In the genomic region with DNA sequence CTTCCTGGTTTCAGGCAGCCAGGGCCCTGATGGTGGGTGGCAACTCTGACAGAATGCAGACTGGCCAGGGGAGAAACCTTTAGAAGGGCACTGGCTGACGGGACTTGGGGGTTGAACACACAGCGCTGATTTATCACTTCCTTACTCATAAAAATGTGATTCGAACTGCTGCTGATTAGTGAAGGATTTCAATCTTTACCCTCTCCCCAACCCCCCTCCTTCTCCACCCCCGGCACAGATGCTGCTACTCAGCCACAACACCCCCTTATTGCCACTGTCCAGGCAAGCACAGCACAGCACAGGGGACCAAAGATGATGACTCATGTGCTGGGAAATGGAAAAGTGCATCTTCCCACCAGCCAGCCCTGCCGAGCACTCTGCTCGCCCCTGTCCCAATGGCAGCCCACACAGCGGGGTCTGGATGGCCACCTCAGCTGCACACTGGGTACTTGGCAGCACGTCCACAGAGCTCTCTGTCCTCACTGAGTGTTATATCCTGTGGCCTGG, we compare ENCODE assay signal across 10 cellular contexts.
DNase-seq lines count a peak whose midpoint lies in the region; ATAC-seq and TF ChIP-seq lines count a peak whose summit lies in the region.
"Had no signal": no experiment of that assay in that cellular context is flagged by ENCODE, and none has a peak within 500 bp of the region (broad histone marks: within the 10 kb centered on the region; RNA-seq: fewer than 3 reads in every experiment).

No MANE protein-coding gene starts in this region.

- H2BK120ac ChIP-seq in IMR-90 (ENCODE audit: low read depth, low read length), result peak overlapping the region; percentile 75

- H2BK5ac ChIP-seq in IMR-90 (ENCODE audit: low read depth, low read length, poor library complexity, severe bottlenecking), result peak overlapping the region; percentile 52

- CTCF ChIA-PET in IMR-90 (lab: Yijun Ruan, JAX), result no interaction called here

- TF ChIP-seq POLR2A in IMR-90 (IDR thresholded peaks at IDR 0.05; ENCODE audit: low read depth, low read length) (no peak), thyroid gland (IDR thresholded peaks at IDR 0.05) (no peak)

- POLR2A ChIA-PET in IMR-90 (lab: Charles Lee; ENCODE audit: unreplicated experiment), result no interaction called here

- peak overlapping the region; percentile 27 for H4K91ac ChIP-seq in IMR-90 (ENCODE audit: insufficient read depth, low read depth, low read length)

- H2AK5ac ChIP-seq in IMR-90 (ENCODE audit: low read depth, low read length), result peak overlapping the region; percentile 87

- H3K27me3 ChIP-seq in IMR-90 (ENCODE audit: control insufficient read depth, insufficient read depth, low read length) (no peaks in the 10 kb centered on the region), thyroid gland (no peaks in the 10 kb centered on the region)
- H3K27me3 ChIP-seq: neural progenitor cell, SJCRH30 had no signal

- peaks cover 33% of the 10 kb centered on the region for H3K9me1 ChIP-seq in IMR-90 (ENCODE audit: insufficient read depth, low read length)

- H3K14ac ChIP-seq in IMR-90 (replicated peaks; ENCODE audit: low read depth, low read length), result peak overlapping the region; percentile 76

- H3K27ac ChIP-seq in IMR-90 (ENCODE audit: insufficient read depth, low read length) (peak overlapping the region; percentile 36), thyroid gland (peak overlapping the region; percentile 9 to 36 (median 22))
- H3K27ac ChIP-seq: neural progenitor cell, SJCRH30 had no signal

- peak overlapping the region; percentile 88 for H3K4ac ChIP-seq in IMR-90 (ENCODE audit: low read depth, low read length)

- H3K4me3 ChIP-seq in IMR-90 (ENCODE audit: insufficient read depth, low read depth, low read length) (no peak overlapping the region), cardiac fibroblast (replicated peaks in 1 of 2; ENCODE audit: low read depth in 2 of 2, low read length in 2 of 2) (no peak overlapping the region), thyroid gland (replicated peaks in 1 of 3) (no peak overlapping the region)
- H3K4me3 ChIP-seq: neural progenitor cell, SJCRH30 had no signal

- H2AFZ ChIP-seq in IMR-90 (replicated peaks; ENCODE audit: low read length, poor library complexity), result peak overlapping the region; percentile 59
- H2AFZ ChIP-seq: neural progenitor cell had no signal

- H3K4me2 ChIP-seq in IMR-90 (ENCODE audit: low read depth, low read length), result peak overlapping the region; percentile 4
- H3K4me2 ChIP-seq: neural progenitor cell had no signal

- DNase-seq in IMR-90 (peak; percentile 89), cardiac fibroblast (ENCODE audit: low read depth in 2 of 2) (peak; percentile 57 to 76), lung microvascular endothelial cell (ENCODE audit: low read depth in 2 of 2) (peak; percentile 32 to 86), thyroid gland (no peak), NCI-H1436 treated with DMSO at 0.1 percent for 48 hours (lab: John Stamatoyannopoulos, UW) (no peak)
- DNase-seq in stimulated activated CD4-positive, alpha-beta T cell treated with anti-CD3 and anti-CD28 coated beads, Interleukin-2, amount 100 ng/mL, for 24 hours, result no peak
- DNase-seq: DMS79, SJCRH30 had no signal

- H3K36me3 ChIP-seq in IMR-90 (ENCODE audit: control insufficient read depth, insufficient read depth, low read length) (no peaks in the 10 kb centered on the region), thyroid gland (no peaks in the 10 kb centered on the region)
- H3K36me3 ChIP-seq: neural progenitor cell, SJCRH30 had no signal

- TF ChIP-seq CTCF in IMR-90 (conservative IDR thresholded peaks at IDR 0.05; ENCODE audit: low read depth, low read length) (no peak), cardiac fibroblast (IDR thresholded peaks at IDR 0.05; ENCODE audit: low read depth, low read length) (no peak), thyroid gland (IDR thresholded peaks at IDR 0.05) (no peak)

- H3K9ac ChIP-seq in IMR-90 (ENCODE audit: low read depth, low read length), result peak overlapping the region; percentile 8
- H3K9ac ChIP-seq: neural progenitor cell had no signal

- H3K79me1 ChIP-seq in IMR-90 (ENCODE audit: low read depth in 1 of 2, low read length in 2 of 2), result peaks cover 32 to 68% of the 10 kb centered on the region in 2 experiments

- intact Hi-C loops in IMR-90 (cut with micrococcal nuclease), result no loop called here
- intact Hi-C loops in thyroid gland (cut with DNase I), result no loop called here

- TF ChIP-seq RAD21 in IMR-90 (IDR thresholded peaks at IDR 0.05; ENCODE audit: low read length), result no peak; the same call in 1 of the 2 replicates

- H4K20me1 ChIP-seq in IMR-90 (ENCODE audit: insufficient read depth, low read length), result no peaks in the 10 kb centered on the region

- 0% methylated on average over 2 of the region's 8 CpGs; no CpG with 5 or more reads in 1 of the 2 experiments for WGBS in IMR-90 (ENCODE audit: extremely low coverage in 2 of 2, insufficient read length in 1 of 2), 2 experiments
- WGBS in thyroid gland, 2 donors, result 80 to 94% methylated on average over 8 of the region's 8 CpGs

- H3K23ac ChIP-seq in IMR-90 (ENCODE audit: low read depth, low read length), result peak overlapping the region; percentile 71

- peak overlapping the region; percentile 58 for H3K18ac ChIP-seq in IMR-90 (ENCODE audit: low read depth, low read length)

- dilution Hi-C loops in IMR-90 (cut with HindIII; ENCODE audit: low sequenced_read_pairs, unreplicated experiment), result no loop called here

- BruUV-seq in IMR-90 (replicated peaks; lab: Mats Ljungman, UMichigan), result no TSS peak

- peak overlapping the region; percentile 72; the same call in 2 of the 3 replicates for H2BK15ac ChIP-seq in IMR-90 (ENCODE audit: low read depth, low read length)

- peak overlapping the region; percentile 81 for H4K5ac ChIP-seq in IMR-90 (ENCODE audit: low read depth, low read length)

- H2AK9ac ChIP-seq in IMR-90 (replicated peaks; ENCODE audit: low read depth, low read length, poor library complexity), result peak overlapping the region; percentile 50

- peak overlapping the region; percentile 73; the same call in 1 of the 2 replicates for H2BK20ac ChIP-seq in IMR-90 (ENCODE audit: low read depth, low read length)

- H3K4me1 ChIP-seq in IMR-90 (ENCODE audit: control insufficient read depth, insufficient read depth, low read length) (peaks cover 37% of the 10 kb centered on the region), thyroid gland (peaks cover 14 to 40% of the 10 kb centered on the region in 2 donors)
- H3K4me1 ChIP-seq: SJCRH30 had no signal

- H3K9me3 ChIP-seq in IMR-90 (ENCODE audit: control insufficient read depth, insufficient read depth, low read length) (no peaks in the 10 kb centered on the region), thyroid gland (no peaks in the 10 kb centered on the region)
- H3K9me3 ChIP-seq: SJCRH30 had no signal

- ATAC-seq in IMR-90 (ENCODE audit: low read depth) (peak; percentile 44), HG03175 (IDR thresholded peaks at IDR 0.05; ENCODE audit: unreplicated experiment) (no peak)

- in situ Hi-C loops in IMR-90 (cut with MboI; ENCODE audit: low sequenced_read_pairs), result no loop called here

- H4K8ac ChIP-seq in IMR-90 (ENCODE audit: low read depth in 2 of 2, low read length in 2 of 2), result peak overlapping the region; percentile 56 to 67; a peak in 3 of 4 replicates

- H3K56ac ChIP-seq in IMR-90 (ENCODE audit: extremely low read depth, insufficient read depth, low read length), result no peak overlapping the region

TF ChIP-seq in IMR-90, 13 proteins besides CTCF, POLR2A, EP300 and RAD21:
- no peak for TF ChIP-seq CEBPB (IDR thresholded peaks at IDR 0.05; ENCODE audit: low read depth, low read length)
- 0 out of 2 replicates have a peak, but pooled peaks have one; percentile 14 for TF ChIP-seq BHLHE40 (IDR thresholded peaks at IDR 0.05; ENCODE audit: low read depth, low read length)
- TF ChIP-seq MAFK (IDR thresholded peaks at IDR 0.05; ENCODE audit: low read depth, low read length), result no peak; the same call in 1 of the 2 replicates
- TF ChIP-seq FOS (IDR thresholded peaks at IDR 0.05; ENCODE audit: low read depth, low read length), result peak; percentile 80
- TF ChIP-seq NFE2L2 (IDR thresholded peaks at IDR 0.05; ENCODE audit: low read depth, low read length), result peak; percentile 32; the same call in 1 of the 2 replicates
- peak; percentile 9 for TF ChIP-seq RCOR1 (IDR thresholded peaks at IDR 0.05; ENCODE audit: insufficient replicate concordance, low read length)
- no peak for TF ChIP-seq SMC3 (IDR thresholded peaks at IDR 0.05; ENCODE audit: low read depth, low read length)
- peak; percentile 37; the same call in 1 of the 2 replicates for TF ChIP-seq MAZ (IDR thresholded peaks at IDR 0.05; ENCODE audit: borderline replicate concordance, low read depth, low read length)

Comparison
In these comparisons a context has a peak if more than half of its experiments do, and no peak if none do; other contexts are left out.
1. DNase-seq: peak in IMR-90 (single experiment), cardiac fibroblast (2 of 2) and lung microvascular endothelial cell (2 of 2); none in thyroid gland (0 of 2), NCI-H1436 treated with DMSO at 0.1 percent for 48 hours (single experiment) and stimulated activated CD4-positive, alpha-beta T cell treated with anti-CD3 and anti-CD28 coated beads, Interleukin-2, amount 100 ng/mL, for 24 hours (0 of 2).